1 cellular context compared by ENCODE assay signal in genomic region chr21:38413958-38414506, GRCh38.
TF ChIP-seq lines count a peak whose summit lies in the region.

No MANE protein-coding gene starts in this region.

TF ChIP-seq in GM23338, 12 proteins besides CTCF, POLR2A, EP300 and RAD21 (continued from another document):
- no peak for TF ChIP-seq ZNF462 (CRISPR knock-in tag; IDR thresholded peaks at IDR 0.05)
